ENCODE assay signal across 8 cellular contexts in genomic region chr1:226547754-226548191, GRCh38. TPM values are rescaled to one million over a fixed set of nuclear protein-coding genes. Genes with fewer than 3 reads are reported as not detected.
DNase-seq lines count a peak whose midpoint lies in the region; ATAC-seq lines count a peak whose summit lies in the region.

No MANE protein-coding gene starts in this region.

- H3K4me1 ChIP-seq in HAP-1 (peaks cover 8% of the 10 kb centered on the region; the same call in 1 of the 2 replicates), rectal smooth muscle tissue (ENCODE audit: control insufficient read depth, insufficient read depth, low read length) (peaks cover 8% of the 10 kb centered on the region)

- no peaks in the 10 kb centered on the region for H3K36me3 Mint-ChIP-seq in activated naive CD8-positive, alpha-beta T cell treated with anti-CD3 and anti-CD28 coated beads, Interleukin-2, amount 50 U/mL, for 24 hours (ENCODE audit: low read depth)

- H3K27me3 ChIP-seq in HAP-1 (ENCODE audit: low read depth) = peaks cover 19% of the 10 kb centered on the region
- H3K27me3 ChIP-seq in rectal smooth muscle tissue (ENCODE audit: control insufficient read depth, insufficient read depth, low read length) = no peaks in the 10 kb centered on the region

- no peaks in the 10 kb centered on the region for H3K9me3 Mint-ChIP-seq in activated naive CD8-positive, alpha-beta T cell treated with anti-CD3 and anti-CD28 coated beads, Interleukin-2, amount 50 U/mL, for 24 hours

- no peak overlapping the region for H3K27ac ChIP-seq in rectal smooth muscle tissue (ENCODE audit: low read depth, low read length)

- intact Hi-C loops in cardiac septum (cut with DNase I) = loop anchor here (2.0 to 10.0 kb wide), 3 partner anchors 61 to 280 kb away; partner anchors contain the start of gene ITPKB

- H3K4me1 Mint-ChIP-seq in activated naive CD8-positive, alpha-beta T cell treated with anti-CD3 and anti-CD28 coated beads, Interleukin-2, amount 50 U/mL, for 24 hours = peaks cover 14% of the 10 kb centered on the region

- H3K36me3 ChIP-seq in HAP-1 (replicated peaks) = no peaks in the 10 kb centered on the region
- no peaks in the 10 kb centered on the region for H3K36me3 ChIP-seq in rectal smooth muscle tissue (ENCODE audit: control insufficient read depth, insufficient read depth, low read length)

- H3K4me3 Mint-ChIP-seq in activated naive CD8-positive, alpha-beta T cell treated with anti-CD3 and anti-CD28 coated beads, Interleukin-2, amount 50 U/mL, for 24 hours = no peak overlapping the region

- H3K4me3 ChIP-seq in HAP-1 = no peak overlapping the region; the same call in 1 of the 2 replicates
- H3K4me3 ChIP-seq in rectal smooth muscle tissue (ENCODE audit: low read length) = peak overlapping the region; percentile 55

- no peak overlapping the region for H3K27ac Mint-ChIP-seq in activated naive CD8-positive, alpha-beta T cell treated with anti-CD3 and anti-CD28 coated beads, Interleukin-2, amount 50 U/mL, for 24 hours

- in situ Hi-C loops in HAP-1 (cut with MboI; ENCODE audit: low sequenced_read_pairs) = no loop called here

- no peaks in the 10 kb centered on the region for H3K9me3 ChIP-seq in HAP-1

- no peak overlapping the region for H3K9ac ChIP-seq in rectal smooth muscle tissue (ENCODE audit: low read length)

- H3K27me3 Mint-ChIP-seq in activated naive CD8-positive, alpha-beta T cell treated with anti-CD3 and anti-CD28 coated beads, Interleukin-2, amount 50 U/mL, for 24 hours = peaks cover 44% of the 10 kb centered on the region

- DNase-seq in DMS53 treated with DMSO at 0.1 percent for 48 hours (lab: John Stamatoyannopoulos, UW; ENCODE audit: unreplicated experiment) (peak; percentile 95), HAP-1 (ENCODE audit: low spot score in 2 of 2) (peak; percentile 88 to 91), NCI-H146 (lab: John Stamatoyannopoulos, UW) (peak; percentile 90), SW480 (ENCODE audit: low spot score) (peak; percentile 94), cardiac septum (ENCODE audit: low spot score) (peak; percentile 87)
- DNase-seq in activated naive CD8-positive, alpha-beta T cell treated with anti-CD3 and anti-CD28 coated beads, Interleukin-2, amount 50 U/mL, for 24 hours = peak; percentile 67

- ATAC-seq in activated naive CD8-positive, alpha-beta T cell treated with anti-CD3 and anti-CD28 coated beads, Interleukin-2, amount 50 U/mL, for 24 hours = peak; percentile 66
- no peak for ATAC-seq in HG02884 (IDR thresholded peaks at IDR 0.05; ENCODE audit: unreplicated experiment)

RNA-seq across cellular contexts. Expression of gene STUM, which starts 0.8 kb away (rescaled TPM):
- 0.78 TPM for total RNA-seq in cardiac septum
